ENCODE assay signal across 11 cellular contexts in genomic region chr12:119683413-119683812, GRCh38. TPM values are rescaled to one million over a fixed set of nuclear protein-coding genes. Genes with fewer than 3 reads are reported as not detected.
DNase-seq lines count a peak whose midpoint lies in the region; ATAC-seq and TF ChIP-seq lines count a peak whose summit lies in the region.
"Had no signal": no experiment of that assay in that cellular context is flagged by ENCODE, and none has a peak within 500 bp of the region (broad histone marks: within the 10 kb centered on the region; RNA-seq: fewer than 3 reads in every experiment).

No MANE protein-coding gene starts in this region.

- TF ChIP-seq POLR2A in Peyer's patch (IDR thresholded peaks at IDR 0.05) (no peak), gastrocnemius medialis (IDR thresholded peaks at IDR 0.05) (no peak), esophagus muscularis mucosa (IDR thresholded peaks at IDR 0.05; ENCODE audit: low read depth) (no peak)

- WGBS in esophagus muscularis mucosa: 89% methylated on average over 6 of the region's 6 CpGs

- H3K4me3 ChIP-seq in Peyer's patch (no peak overlapping the region), dorsolateral prefrontal cortex (no peak overlapping the region), gastrocnemius medialis (no peak overlapping the region), esophagus muscularis mucosa (no peak overlapping the region)
- H3K4me3 ChIP-seq: psoas muscle had no signal

- peaks cover 0 to 26% (median 7%) of the 10 kb centered on the region in 3 donors for H3K36me3 ChIP-seq in Peyer's patch
- H3K36me3 ChIP-seq in gastrocnemius medialis: peaks cover 3 to 40% of the 10 kb centered on the region in 2 donors
- H3K36me3 ChIP-seq in esophagus muscularis mucosa: peaks cover 33 to 47% (median 38%) of the 10 kb centered on the region in 4 donors

- TF ChIP-seq EP300 in esophagus muscularis mucosa (IDR thresholded peaks at IDR 0.05): no peak

- ATAC-seq in gastrocnemius medialis: no peak
- ATAC-seq: stimulated activated naive CD8-positive, alpha-beta T cell treated with anti-CD3 and anti-CD28 coated beads, Interleukin-15, Interleukin-2, amounts not matched to agents 100 U/mL and 50 U/mL, for 24 hours had no signal

- no peak for TF ChIP-seq CTCF in Peyer's patch (IDR thresholded peaks at IDR 0.05)
- no peak for TF ChIP-seq CTCF in dorsolateral prefrontal cortex (IDR thresholded peaks at IDR 0.05 in 54 of 56, conservative IDR thresholded peaks at IDR 0.05 in 2 of 56; ENCODE audit: low read depth in 1 of 56, partially characterized antibody in 56 of 56)
- no peak for TF ChIP-seq CTCF in gastrocnemius medialis (IDR thresholded peaks at IDR 0.05 in 4 of 5, conservative IDR thresholded peaks at IDR 0.05 in 1 of 5)
- TF ChIP-seq CTCF in esophagus muscularis mucosa (IDR thresholded peaks at IDR 0.05): no peak

- in situ Hi-C loops in gastrocnemius medialis (cut with MboI; ENCODE audit: low sequenced_read_pairs in 4 of 4): no loop called here

- DNase-seq in EH (ENCODE audit: low read depth) (peak; percentile 83), Peyer's patch (no peak), dorsolateral prefrontal cortex (no peak), gastrocnemius medialis (no peak), SKM-1 treated with dmso at 0.1 percent for 144 hours (lab: John Stamatoyannopoulos, UW; ENCODE audit: unreplicated experiment) (no peak), midbrain (lab: John Stamatoyannopoulos, UW) (no peak), esophagus muscularis mucosa (ENCODE audit: extremely low spot score) (no peak), NOMO-1 treated with dmso at 0.1 percent for 144 hours (lab: John Stamatoyannopoulos, UW; ENCODE audit: unreplicated experiment) (no peak)
- DNase-seq: psoas muscle; stimulated activated naive CD8-positive, alpha-beta T cell treated with anti-CD3 and anti-CD28 coated beads, Interleukin-15, Interleukin-2, amounts not matched to agents 100 U/mL and 50 U/mL, for 24 hours; T-helper 9 cell had no signal

- intact Hi-C loops in dorsolateral prefrontal cortex (cut with DNase I) (no loop called here), gastrocnemius medialis (cut with DNase I; ENCODE audit: low total_unique reads) (no loop called here), esophagus muscularis mucosa (cut with DNase I) (no loop called here)

- H3K27ac ChIP-seq in Peyer's patch (peak overlapping the region; percentile 61 to 82 (median 76)), dorsolateral prefrontal cortex (peak overlapping the region in 37 of 59 donors; percentile 3 to 94 (median 49)), gastrocnemius medialis (peak overlapping the region in 3 of 4 donors; percentile 6 to 65 (median 32)), esophagus muscularis mucosa (replicated peaks in 1 of 4) (no peak overlapping the region)

- H3K4me1 ChIP-seq in Peyer's patch (peaks cover 10 to 78% (median 16%) of the 10 kb centered on the region in 4 donors), gastrocnemius medialis (peaks cover 7 to 44% of the 10 kb centered on the region in 2 donors), esophagus muscularis mucosa (peaks cover 2 to 24% (median 7%) of the 10 kb centered on the region in 4 donors)

- H3K27me3 ChIP-seq in Peyer's patch: no peaks in the 10 kb centered on the region
- no peaks in the 10 kb centered on the region for H3K27me3 ChIP-seq in dorsolateral prefrontal cortex
- no peaks in the 10 kb centered on the region for H3K27me3 ChIP-seq in gastrocnemius medialis
- no peaks in the 10 kb centered on the region for H3K27me3 ChIP-seq in esophagus muscularis mucosa

- H3K9me3 ChIP-seq in Peyer's patch (no peaks in the 10 kb centered on the region), gastrocnemius medialis (no peaks in the 10 kb centered on the region), esophagus muscularis mucosa (no peaks in the 10 kb centered on the region)
- H3K9me3 ChIP-seq: psoas muscle had no signal

RNA-seq across cellular contexts. Expression of gene PRKAB1, which starts 15.5 kb away (rescaled TPM):
- total RNA-seq in Peyer's patch: 100 to 1,000 TPM in 1 of 4 donors, 10 to 100 TPM in 3; 50.3 to 119 (median 76.2) TPM
- total RNA-seq in dorsolateral prefrontal cortex: 10 to 100 TPM; 17.0 to 44.5 (median 30.2) TPM
- 10 to 100 TPM in 3 of 4 donors, 1 to 10 TPM in 1; 7.1 to 21.0 (median 17.6) TPM for total RNA-seq in gastrocnemius medialis
- 10 to 100 TPM; 18.2 to 32.0 (median 25.4) TPM for total RNA-seq in esophagus muscularis mucosa

Comparison
In these comparisons a context has a peak if more than half of its experiments do, and no peak if none do; other contexts are left out.
1. H3K27ac ChIP-seq: peak in Peyer's patch (4 of 4), dorsolateral prefrontal cortex (37 of 59) and gastrocnemius medialis (3 of 4); none in esophagus muscularis mucosa (0 of 4).